Comparison of ENCODE assay signal across 1 cellular context in the genomic region with DNA sequence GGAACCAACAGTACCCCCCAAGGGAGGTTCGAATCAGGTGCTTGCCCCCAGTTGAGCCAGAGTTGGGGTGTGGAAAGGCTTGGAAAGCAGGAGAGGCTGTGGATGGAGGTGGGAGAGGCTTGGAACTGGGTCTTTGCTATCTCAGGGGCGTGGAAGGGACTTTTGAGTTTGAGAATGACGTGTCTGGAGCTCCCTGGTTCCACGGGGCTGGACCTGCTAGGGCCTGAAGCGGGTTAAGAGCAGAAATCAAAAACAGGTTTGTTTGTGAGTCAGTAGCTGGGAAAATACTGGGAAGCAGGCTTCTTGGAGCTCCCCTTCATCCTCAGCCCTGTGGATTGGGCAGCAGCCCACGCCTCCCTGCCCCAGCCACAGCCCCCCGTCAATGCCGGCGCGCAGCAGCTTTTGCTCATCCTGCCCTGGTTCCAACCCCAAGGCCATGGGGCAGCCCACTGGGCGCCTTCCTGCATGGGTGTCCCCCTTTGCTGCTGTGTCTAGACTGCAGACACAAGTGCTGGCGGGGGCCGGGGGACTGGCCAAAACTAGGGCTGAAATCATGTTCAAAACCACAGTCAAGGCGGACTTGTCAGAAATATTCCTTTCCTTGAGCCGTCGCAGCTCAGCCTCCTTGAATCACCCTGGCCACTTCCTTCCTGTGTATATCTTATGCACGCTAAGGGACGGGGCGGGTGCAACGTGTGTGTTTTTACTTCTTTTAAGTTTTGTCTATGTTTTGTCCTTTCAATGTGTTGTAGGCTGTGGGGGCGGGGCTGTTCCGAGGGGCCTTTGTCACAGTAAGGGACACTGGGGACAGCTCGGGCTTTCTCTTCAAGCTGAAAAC.
A peak's percentile ranks its signal among the peaks of the same experiment; 100 is the strongest.
TF ChIP-seq lines count a peak whose summit lies in the region.

No MANE protein-coding gene starts in this region.

TF ChIP-seq in GM12878, 131 proteins besides CTCF, POLR2A, EP300 and RAD21 (continued from another document):
- TF ChIP-seq, protein P1, sequence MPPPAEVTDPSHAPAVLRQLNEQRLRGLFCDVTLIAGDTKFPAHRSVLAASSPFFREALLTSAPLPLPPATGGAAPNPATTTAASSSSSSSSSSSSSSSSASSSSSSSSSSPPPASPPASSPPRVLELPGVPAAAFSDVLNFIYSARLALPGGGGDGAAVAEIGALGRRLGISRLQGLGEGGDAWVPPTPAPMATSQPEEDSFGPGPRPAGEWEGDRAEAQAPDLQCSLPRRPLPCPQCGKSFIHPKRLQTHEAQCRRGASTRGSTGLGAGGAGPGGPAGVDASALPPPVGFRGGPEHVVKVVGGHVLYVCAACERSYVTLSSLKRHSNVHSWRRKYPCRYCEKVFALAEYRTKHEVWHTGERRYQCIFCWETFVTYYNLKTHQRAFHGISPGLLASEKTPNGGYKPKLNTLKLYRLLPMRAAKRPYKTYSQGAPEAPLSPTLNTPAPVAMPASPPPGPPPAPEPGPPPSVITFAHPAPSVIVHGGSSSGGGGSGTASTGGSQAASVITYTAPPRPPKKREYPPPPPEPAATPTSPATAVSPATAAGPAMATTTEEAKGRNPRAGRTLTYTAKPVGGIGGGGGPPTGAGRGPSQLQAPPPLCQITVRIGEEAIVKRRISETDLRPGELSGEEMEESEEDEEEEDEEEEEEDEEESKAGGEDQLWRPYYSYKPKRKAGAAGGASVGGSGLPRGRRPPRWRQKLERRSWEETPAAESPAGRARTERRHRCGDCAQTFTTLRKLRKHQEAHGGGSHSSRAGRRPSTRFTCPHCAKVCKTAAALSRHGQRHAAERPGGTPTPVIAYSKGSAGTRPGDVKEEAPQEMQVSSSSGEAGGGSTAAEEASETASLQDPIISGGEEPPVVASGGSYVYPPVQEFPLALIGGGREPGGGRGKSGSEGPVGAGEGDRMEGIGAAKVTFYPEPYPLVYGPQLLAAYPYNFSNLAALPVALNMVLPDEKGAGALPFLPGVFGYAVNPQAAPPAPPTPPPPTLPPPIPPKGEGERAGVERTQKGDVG (CRISPR knock-in tag; IDR thresholded peaks at IDR 0.05): no peak
- no peak; the same call in 1 of the 2 replicates for TF ChIP-seq IKZF1 (conservative IDR thresholded peaks at IDR 0.05)
- peak; percentile 53; the same call in 1 of the 3 replicates for TF ChIP-seq POU2F2 (IDR thresholded peaks at IDR 0.05; ENCODE audit: borderline replicate concordance, low read depth, low read length)
- TF ChIP-seq SMAD5 (IDR thresholded peaks at IDR 0.05; ENCODE audit: low read depth): no peak
- TF ChIP-seq, protein P2, sequence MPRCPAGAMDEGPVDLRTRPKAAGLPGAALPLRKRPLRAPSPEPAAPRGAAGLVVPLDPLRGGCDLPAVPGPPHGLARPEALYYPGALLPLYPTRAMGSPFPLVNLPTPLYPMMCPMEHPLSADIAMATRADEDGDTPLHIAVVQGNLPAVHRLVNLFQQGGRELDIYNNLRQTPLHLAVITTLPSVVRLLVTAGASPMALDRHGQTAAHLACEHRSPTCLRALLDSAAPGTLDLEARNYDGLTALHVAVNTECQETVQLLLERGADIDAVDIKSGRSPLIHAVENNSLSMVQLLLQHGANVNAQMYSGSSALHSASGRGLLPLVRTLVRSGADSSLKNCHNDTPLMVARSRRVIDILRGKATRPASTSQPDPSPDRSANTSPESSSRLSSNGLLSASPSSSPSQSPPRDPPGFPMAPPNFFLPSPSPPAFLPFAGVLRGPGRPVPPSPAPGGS (IDR thresholded peaks at IDR 0.05; ENCODE audit: borderline replicate concordance, insufficient read depth, low read depth, low read length, poor library complexity, severe bottlenecking): no peak
- TF ChIP-seq HCFC1 (IDR thresholded peaks at IDR 0.05; ENCODE audit: low read length): no peak
- TF ChIP-seq LARP7 (IDR thresholded peaks at IDR 0.05): no peak
- no peak for TF ChIP-seq RELA (IDR thresholded peaks at IDR 0.05; ENCODE audit: borderline replicate concordance, partially characterized antibody)
- peak; percentile 37 to 74; a peak in 2 of 4 replicates for TF ChIP-seq IKZF2 (IDR thresholded peaks at IDR 0.05)
- no peak for TF ChIP-seq STAT1 (conservative IDR thresholded peaks at IDR 0.05)
- no peak for TF ChIP-seq SREBF2 (IDR thresholded peaks at IDR 0.05; ENCODE audit: low read length)
- TF ChIP-seq ZNF207 (IDR thresholded peaks at IDR 0.05; ENCODE audit: borderline replicate concordance): no peak
- TF ChIP-seq NRF1 (conservative IDR thresholded peaks at IDR 0.05; ENCODE audit: low read depth, low read length): no peak
- no peak for TF ChIP-seq RCOR1 (conservative IDR thresholded peaks at IDR 0.05; ENCODE audit: low read depth, low read length)
TF ChIP-seq in GM12878: peak in this region for 32.
